In the genomic region with DNA sequence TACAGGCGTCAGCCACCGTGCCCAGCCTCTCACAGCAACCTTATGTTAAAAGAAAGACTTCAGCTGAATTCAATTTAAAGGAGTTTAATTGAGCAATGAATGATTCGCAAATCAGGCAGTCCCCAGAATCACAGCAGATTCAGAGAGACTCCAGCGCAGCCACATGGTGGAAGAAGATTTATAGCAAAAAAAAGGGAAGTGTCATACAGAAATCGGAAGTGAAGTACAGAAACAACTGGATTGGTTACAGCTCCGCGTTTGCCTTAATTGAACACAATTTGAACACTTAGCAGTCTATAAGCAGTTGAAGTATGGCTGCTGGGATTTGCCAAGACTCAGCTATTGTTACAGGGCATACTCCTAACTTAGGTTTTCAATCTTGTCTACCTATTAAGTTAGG, we compare ENCODE assay signal across 29 cellular contexts. TPM values are rescaled to one million over a fixed set of nuclear protein-coding genes. Genes with fewer than 3 reads are reported as not detected.
"Had no signal": no experiment of that assay in that cellular context is flagged by ENCODE, and none has a peak within 500 bp of the region (broad histone marks: within the 10 kb centered on the region; RNA-seq: fewer than 3 reads in every experiment).

No MANE protein-coding gene starts in this region.

- DNase-seq: activated CD4-positive, alpha-beta memory T cell treated with anti-CD3 and anti-CD28 coated beads, Interleukin-2, amount 10 ng/mL, durations not matched to agents 7 days and 5 days; activated CD4-positive, alpha-beta T cell treated with anti-CD3 and anti-CD28 coated beads for 1 hour; activated CD4-positive, alpha-beta T cell treated with anti-CD3 and anti-CD28 coated beads, Interleukin-2, amount 10 ng/mL, durations not matched to agents 7 days and 5 days; activated CD8-positive, alpha-beta memory T cell treated with anti-CD3 and anti-CD28 coated beads, Interleukin-2, amount 50 U/mL, for 48 hours; activated gamma-delta T cell; activated naive CD4-positive, alpha-beta T cell treated with anti-CD3 and anti-CD28 coated beads, Interleukin-2, amount 10 ng/mL, durations not matched to agents 7 days and 5 days; activated naive CD8-positive, alpha-beta T cell treated with anti-CD3 and anti-CD28 coated beads, Interleukin-2, amount 10 ng/mL, durations not matched to agents 7 days and 5 days; activated T-cell treated with anti-CD3 and anti-CD28 coated beads, Interleukin-2, amount 50 U/mL, for 24 hours; cerebellar nuclear complex; colonic mucosa; effector CD8-positive, alpha-beta T cell; esophagus squamous epithelium; left lung; lower lobe of right lung; mesendoderm; natural killer cell; occipital lobe; stimulated activated CD4-positive, alpha-beta T cell treated with anti-CD3 and anti-CD28 coated beads, Interleukin-15, amount 100 ng/mL, for 24 hours; stimulated activated CD4-positive, alpha-beta T cell treated with anti-CD3 and anti-CD28 coated beads, Interleukin-2, amount 100 ng/mL, for 24 hours; stimulated activated naive CD4-positive, alpha-beta T cell; T1000 had no signal

RNA-seq across cellular contexts. Expression of a gene that starts 19.8 kb away (rescaled TPM):
- total RNA-seq: activated CD4-positive, alpha-beta memory T cell treated with anti-CD3 and anti-CD28 coated beads, Interleukin-2, amount 10 ng/mL, durations not matched to agents 7 days and 5 days; activated CD4-positive, alpha-beta T cell treated with anti-CD3 and anti-CD28 coated beads, Interleukin-2, amount 10 ng/mL, durations not matched to agents 7 days and 5 days; activated naive CD8-positive, alpha-beta T cell treated with anti-CD3 and anti-CD28 coated beads, Interleukin-2, amount 10 ng/mL, durations not matched to agents 7 days and 5 days; ascending aorta; colonic mucosa; dermis microvascular lymphatic vessel endothelial cell; esophagus squamous epithelium; left lung; lower lobe of right lung; mononuclear cell; natural killer cell; pulmonary artery endothelial cell; right atrium auricular region; tibial nerve had no signal
- polyA plus RNA-seq: smooth muscle cell, urinary bladder had no signal
